15 cellular contexts compared by ENCODE assay signal in genomic region chr17:45046536-45047125, GRCh38. TPM values are rescaled to one million over a fixed set of nuclear protein-coding genes. Genes with fewer than 3 reads are reported as not detected.
A peak's percentile ranks its signal among the peaks of the same experiment; 100 is the strongest.
DNase-seq lines count a peak whose midpoint lies in the region; ATAC-seq, FAIRE-seq and TF ChIP-seq lines count a peak whose summit lies in the region.
"Had no signal": no experiment of that assay in that cellular context is flagged by ENCODE, and none has a peak within 500 bp of the region (broad histone marks: within the 10 kb centered on the region; RNA-seq: fewer than 3 reads in every experiment).

No MANE protein-coding gene starts in this region.

- H3K36me3 ChIP-seq in CD4-positive, CD25-positive, alpha-beta regulatory T cell (ENCODE audit: control insufficient read depth, insufficient read depth, low read length), result no peaks in the 10 kb centered on the region
- H3K36me3 ChIP-seq in mesendoderm (ENCODE audit: control insufficient read depth, insufficient read depth, low read length), result no peaks in the 10 kb centered on the region
- H3K36me3 ChIP-seq in upper lobe of right lung, result no peaks in the 10 kb centered on the region

- CTCF ChIA-PET in WTC11 (lab: Charles Lee), result interaction anchor here (0.6 to 1.6 kb wide), 4 partner anchors 13 to 151 kb away, joined by 3 to 8 read pairs (median 3); partner anchors contain the start of gene ACBD4

- H3K27ac Mint-ChIP-seq in CD4-positive, CD25-positive, alpha-beta regulatory T cell, result peak overlapping the region in 2 of 3 donors; percentile 47 to 59
- peak overlapping the region; percentile 90 for H3K27ac Mint-ChIP-seq in WTC11

- no peak overlapping the region for H3K18ac ChIP-seq in mesendoderm (ENCODE audit: low read length)

- H3K27me3 ChIP-seq in CD4-positive, CD25-positive, alpha-beta regulatory T cell (ENCODE audit: control insufficient read depth, insufficient read depth, low read length), result no peaks in the 10 kb centered on the region
- H3K27me3 ChIP-seq in mesendoderm (ENCODE audit: insufficient read depth, low read length, poor library complexity), result no peaks in the 10 kb centered on the region
- no peaks in the 10 kb centered on the region for H3K27me3 ChIP-seq in upper lobe of right lung
- H3K27me3 ChIP-seq: body of pancreas had no signal

- no peak for DNase-seq in CD4-positive, CD25-positive, alpha-beta regulatory T cell
- DNase-seq in H54 (ENCODE audit: insufficient read length, low spot score), result no peak
- no peak for DNase-seq in WTC11 (ENCODE audit: low spot score)
- no peak for DNase-seq in mesendoderm
- no peak for DNase-seq in stimulated activated CD8-positive, alpha-beta memory T cell treated with anti-CD3 and anti-CD28 coated beads, Interleukin-4, amount 100 ng/mL, for 48 hours
- DNase-seq in activated T-cell treated with anti-CD3 and anti-CD28 coated beads, Interleukin-2, amount 50 U/mL, for 1 hour, result no peak
- no peak for DNase-seq in upper lobe of right lung
- DNase-seq: body of pancreas, Calu3, left ventricle myocardium superior, NCI-H1694, retina, Right ventricle myocardium superior had no signal

- no peak for TF ChIP-seq POLR2A in H54 (IDR thresholded peaks at IDR 0.05; ENCODE audit: low read depth, low read length)

- H3K23ac ChIP-seq in mesendoderm (ENCODE audit: low read length), result no peak overlapping the region

- H3K27ac ChIP-seq in CD4-positive, CD25-positive, alpha-beta regulatory T cell (ENCODE audit: insufficient read depth, low read length, poor library complexity, severe bottlenecking), result no peak overlapping the region
- H3K27ac ChIP-seq in mesendoderm (ENCODE audit: low read depth, low read length) (no peak overlapping the region), upper lobe of right lung (no peak overlapping the region)
- H3K27ac ChIP-seq: body of pancreas had no signal

- no peak overlapping the region for H3K9ac ChIP-seq in mesendoderm (ENCODE audit: low read length)

- H4K5ac ChIP-seq in mesendoderm (ENCODE audit: low read length), result no peak overlapping the region

- H2AK5ac ChIP-seq in mesendoderm (ENCODE audit: low read length), result no peak overlapping the region

- TF ChIP-seq CTCF in WTC11 (IDR thresholded peaks at IDR 0.05) (no peak), upper lobe of right lung (IDR thresholded peaks at IDR 0.05) (no peak)

- peaks cover 13% of the 10 kb centered on the region for H3K79me1 ChIP-seq in mesendoderm (ENCODE audit: low read length)

- no peak overlapping the region for H2BK5ac ChIP-seq in mesendoderm (ENCODE audit: low read length)

- H3K9me3 Mint-ChIP-seq in CD4-positive, CD25-positive, alpha-beta regulatory T cell, result no peaks in the 10 kb centered on the region
- no peaks in the 10 kb centered on the region for H3K9me3 Mint-ChIP-seq in WTC11

- H2BK120ac ChIP-seq in mesendoderm (ENCODE audit: low read depth, low read length), result no peak overlapping the region

- H3K4me2 ChIP-seq in mesendoderm (ENCODE audit: low read length), result no peak overlapping the region

- H3K79me2 ChIP-seq in mesendoderm (ENCODE audit: control insufficient read depth, insufficient read depth, low read length), result peaks cover 14% of the 10 kb centered on the region

- H3K36me3 Mint-ChIP-seq in CD4-positive, CD25-positive, alpha-beta regulatory T cell, result no peaks in the 10 kb centered on the region
- H3K36me3 Mint-ChIP-seq in WTC11, result no peaks in the 10 kb centered on the region

- no peak overlapping the region for H3K4ac ChIP-seq in mesendoderm (ENCODE audit: low read depth, low read length)

- WGBS in mesendoderm (ENCODE audit: extremely low coverage, insufficient coverage, low lambda C conversion rate), result no CpG with 5 or more reads among the region's 9 CpGs

- H3K9me3 ChIP-seq in CD4-positive, CD25-positive, alpha-beta regulatory T cell (ENCODE audit: control insufficient read depth in 2 of 2, low read length in 2 of 2), result no peaks in the 10 kb centered on the region
- H3K9me3 ChIP-seq in upper lobe of right lung, result no peaks in the 10 kb centered on the region
- H3K9me3 ChIP-seq: body of pancreas had no signal

- H3K4me1 Mint-ChIP-seq in CD4-positive, CD25-positive, alpha-beta regulatory T cell, result peaks cover 7 to 61% (median 29%) of the 10 kb centered on the region in 4 donors
- H3K4me1 Mint-ChIP-seq in WTC11, result peaks cover 47% of the 10 kb centered on the region

- H2BK15ac ChIP-seq in mesendoderm (replicated peaks; ENCODE audit: low read depth), result no peak overlapping the region

- intact Hi-C loops in upper lobe of right lung (cut with DNase I), result loop anchor here (10.0 kb wide), 1 partner anchor 58 kb away; no protein-coding TSS in a partner anchor

- ATAC-seq in CD4-positive, CD25-positive, alpha-beta regulatory T cell (ENCODE audit: low read depth in 2 of 2), result no peak
- ATAC-seq in WTC11, result no peak
- no peak for ATAC-seq in upper lobe of right lung
- ATAC-seq in HG02884 (IDR thresholded peaks at IDR 0.05; ENCODE audit: unreplicated experiment), result no peak
- ATAC-seq: body of pancreas, left ventricle myocardium superior had no signal

- H3K56ac ChIP-seq in mesendoderm (ENCODE audit: low read length), result peak overlapping the region; percentile 37

- H3K4me3 Mint-ChIP-seq in CD4-positive, CD25-positive, alpha-beta regulatory T cell, result peak overlapping the region in 1 of 4 donors; percentile 47
- H3K4me3 Mint-ChIP-seq in WTC11, result no peak overlapping the region

- H4K8ac ChIP-seq in mesendoderm (ENCODE audit: low read depth, low read length), result no peak overlapping the region

- no peak overlapping the region for H3K4me3 ChIP-seq in CD4-positive, CD25-positive, alpha-beta regulatory T cell (ENCODE audit: low read depth, low read length)
- no peak overlapping the region for H3K4me3 ChIP-seq in mesendoderm (ENCODE audit: low read length)
- no peak overlapping the region for H3K4me3 ChIP-seq in upper lobe of right lung
- H3K4me3 ChIP-seq: body of pancreas, HAP-1 had no signal

- no peaks in the 10 kb centered on the region for H3K27me3 Mint-ChIP-seq in CD4-positive, CD25-positive, alpha-beta regulatory T cell
- no peaks in the 10 kb centered on the region for H3K27me3 Mint-ChIP-seq in WTC11 (ENCODE audit: low read depth)

- POLR2A ChIA-PET in WTC11 (lab: Charles Lee), result interaction anchor here (0.7 to 0.9 kb wide), 3 partner anchors 21 to 80 kb away, joined by 3 to 5 read pairs (median 3); no protein-coding TSS in a partner anchor

- FAIRE-seq in H54 (lab: Jason Lieb, UNC), result peak; percentile 55

- H3K4me1 ChIP-seq in CD4-positive, CD25-positive, alpha-beta regulatory T cell (ENCODE audit: control insufficient read depth, insufficient read depth, low read length, poor library complexity, severe bottlenecking), result peaks cover 23% of the 10 kb centered on the region
- H3K4me1 ChIP-seq in mesendoderm (ENCODE audit: control insufficient read depth, low read depth, low read length) (no peaks in the 10 kb centered on the region), upper lobe of right lung (peaks cover 12% of the 10 kb centered on the region)

TF ChIP-seq in WTC11, 78 proteins besides CTCF, POLR2A, EP300 and RAD21 (continues in another document):
- TF ChIP-seq ERG (CRISPR knock-in tag; IDR thresholded peaks at IDR 0.05) (no peak), MLX (CRISPR knock-in tag; IDR thresholded peaks at IDR 0.05) (no peak)

RNA-seq across cellular contexts. Expression of gene DCAKD, which starts 4.8 kb away (rescaled TPM):
- 20.7 TPM for total RNA-seq in CD4-positive, CD25-positive, alpha-beta regulatory T cell
- polyA plus RNA-seq in CD4-positive, CD25-positive, alpha-beta regulatory T cell, result 10 to 100 TPM in 3 of 4 donors, 1 to 10 TPM in 1; 10.0 to 15.2 (median 13.5) TPM
- total RNA-seq in WTC11 (2021) (57.7 to 59.2 TPM (median 58.7 TPM) in 3 replicates), upper lobe of right lung (21.8 TPM)
- 21.9 TPM for polyA plus RNA-seq in mesendoderm (2013, experiment 1 of 2)
- polyA plus RNA-seq in mesendoderm (2013, experiment 2 of 2), result 22.4 TPM

RNA-seq across cellular contexts. Expression of gene NMT1, which starts 14.5 kb away (rescaled TPM):
- total RNA-seq in CD4-positive, CD25-positive, alpha-beta regulatory T cell, result 87.2 TPM
- polyA plus RNA-seq in CD4-positive, CD25-positive, alpha-beta regulatory T cell, result 10 to 100 TPM; 34.6 to 72.0 (median 53.8) TPM
- total RNA-seq in WTC11 (2021) (152 to 162 TPM (median 153 TPM) in 3 replicates), upper lobe of right lung (107 TPM)
- 126 TPM for polyA plus RNA-seq in mesendoderm (2013, experiment 1 of 2)
- 128 TPM for polyA plus RNA-seq in mesendoderm (2013, experiment 2 of 2)
